In genomic region chr15:86855962-86856361, GRCh38 we compare ENCODE assay signal across 1 cellular context.
A peak's percentile ranks its signal among the peaks of the same experiment; 100 is the strongest.
TF ChIP-seq lines count a peak whose summit lies in the region.

No MANE protein-coding gene starts in this region.

TF ChIP-seq in SK-N-SH, 30 proteins besides CTCF, POLR2A, EP300 and RAD21 (continued from another document):
- 0 out of 2 replicates have a peak, but pooled peaks have one; percentile 14 for TF ChIP-seq NFIC (IDR thresholded peaks at IDR 0.05; ENCODE audit: borderline replicate concordance)
- no peak for TF ChIP-seq JUND (IDR thresholded peaks at IDR 0.05)
- no peak for TF ChIP-seq POLR2AphosphoS5 (IDR thresholded peaks at IDR 0.05; ENCODE audit: low read depth, low read length)
- TF ChIP-seq ZBTB33 (IDR thresholded peaks at IDR 0.05; ENCODE audit: borderline replicate concordance, low read depth), result no peak
- TF ChIP-seq RXRA (IDR thresholded peaks at IDR 0.05; ENCODE audit: borderline replicate concordance, low read depth), result no peak
- TF ChIP-seq GABPA (IDR thresholded peaks at IDR 0.05; ENCODE audit: low read depth), result no peak
- TF ChIP-seq SIN3A (IDR thresholded peaks at IDR 0.05; ENCODE audit: borderline replicate concordance, low read depth, low read length), result no peak
- no peak for TF ChIP-seq TEAD4 (IDR thresholded peaks at IDR 0.05; ENCODE audit: borderline replicate concordance, insufficient read depth)
- no peak for TF ChIP-seq MEF2A (IDR thresholded peaks at IDR 0.05; ENCODE audit: borderline replicate concordance, low read depth)
- no peak for TF ChIP-seq EZH2phosphoT487 (IDR thresholded peaks at IDR 0.05; ENCODE audit: borderline replicate concordance, low read depth)
- TF ChIP-seq PBX3 (IDR thresholded peaks at IDR 0.05), result peak; percentile 77
- peak; percentile 44 for TF ChIP-seq TCF12 (IDR thresholded peaks at IDR 0.05)
- TF ChIP-seq CHD2 (IDR thresholded peaks at IDR 0.05; ENCODE audit: low read length, partially characterized antibody), result no peak
- TF ChIP-seq TAF1 (IDR thresholded peaks at IDR 0.05; ENCODE audit: borderline replicate concordance, low read depth, low read length), result no peak
- TF ChIP-seq FOSL2 (IDR thresholded peaks at IDR 0.05; ENCODE audit: borderline replicate concordance, low read depth), result no peak
TF ChIP-seq in SK-N-SH: peak in this region for 4.
